Comparison of ENCODE assay signal across 15 cellular contexts in the genomic region with DNA sequence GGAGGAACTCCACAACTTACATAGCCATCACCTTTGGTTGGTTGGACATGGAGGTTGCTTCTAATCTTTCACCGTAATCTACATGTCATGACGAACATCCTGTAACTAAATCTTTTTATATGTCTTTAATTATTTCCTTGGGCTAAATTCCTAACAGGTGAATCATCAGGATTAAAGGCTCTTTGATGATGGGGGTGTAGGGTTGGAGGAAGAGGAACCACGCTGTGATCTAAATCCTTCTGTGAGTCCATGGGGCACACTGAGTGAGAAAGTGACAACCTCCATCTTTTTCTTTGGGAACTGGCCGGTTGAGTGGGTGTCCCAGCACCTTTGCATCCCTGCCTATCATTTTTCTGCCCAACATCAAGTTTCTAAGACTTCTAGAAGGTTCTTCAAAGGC. TPM values are rescaled to one million over a fixed set of nuclear protein-coding genes. Genes with fewer than 3 reads are reported as not detected.
DNase-seq lines count a peak whose midpoint lies in the region; ATAC-seq, FAIRE-seq and TF ChIP-seq lines count a peak whose summit lies in the region.
"Had no signal": no experiment of that assay in that cellular context is flagged by ENCODE, and none has a peak within 500 bp of the region (broad histone marks: within the 10 kb centered on the region; RNA-seq: fewer than 3 reads in every experiment).

No MANE protein-coding gene starts in this region.

- H3K36me3 Mint-ChIP-seq in CD8-positive, alpha-beta memory T cell = no peaks in the 10 kb centered on the region
- H3K36me3 Mint-ChIP-seq: natural killer cell treated with Interleukin-12 subunit alpha and Interleukin-12 subunit beta and Interleukin-15 and Interleukin-18, amount 100 ng/mL, for 72 hours; stimulated activated memory B cell treated with anti-CD40 and anti-IgM and Interleukin-4, amounts not matched to agents 10 μg/mL and 1 μg/mL and 100 μg/mL, for 72 hours had no signal

- ATAC-seq in HG02678 (IDR thresholded peaks at IDR 0.05; ENCODE audit: unreplicated experiment) = no peak
- ATAC-seq: left cardiac atrium; natural killer cell treated with Interleukin-12 subunit alpha and Interleukin-12 subunit beta and Interleukin-15 and Interleukin-18, amount 100 ng/mL, for 72 hours; stimulated activated memory B cell treated with anti-CD40 and anti-IgM and Interleukin-4, amounts not matched to agents 10 μg/mL and 1 μg/mL and 100 μg/mL, for 72 hours had no signal

- CTCF ChIA-PET in CD8-positive, alpha-beta memory T cell (lab: Charles Lee) = no interaction called here

- H3K79me2 ChIP-seq in osteoblast (ENCODE audit: insufficient read depth, low read length) = no peaks in the 10 kb centered on the region

- TF ChIP-seq EP300 in esophagus muscularis mucosa (IDR thresholded peaks at IDR 0.05) = no peak

- peaks cover 25 to 28% of the 10 kb centered on the region in 2 donors for H3K27me3 Mint-ChIP-seq in CD8-positive, alpha-beta memory T cell
- H3K27me3 Mint-ChIP-seq: CD4-positive, alpha-beta T cell; stimulated activated memory B cell treated with anti-CD40 and anti-IgM and Interleukin-4, amounts not matched to agents 10 μg/mL and 1 μg/mL and 100 μg/mL, for 72 hours had no signal

- no peak for TF ChIP-seq CTCF in esophagus muscularis mucosa (IDR thresholded peaks at IDR 0.05)
- no peak for TF ChIP-seq CTCF in osteoblast (IDR thresholded peaks at IDR 0.05; ENCODE audit: extremely low read depth, low read depth, low read length)

- H2AFZ ChIP-seq in osteoblast (ENCODE audit: low read length) = no peak overlapping the region

- H3K27me3 ChIP-seq in esophagus muscularis mucosa (no peaks in the 10 kb centered on the region), osteoblast (ENCODE audit: insufficient read depth, low read length) (no peaks in the 10 kb centered on the region)
- no peaks in the 10 kb centered on the region for H3K27me3 ChIP-seq in CD8-positive, alpha-beta memory T cell (ENCODE audit: insufficient read depth, low read length, poor library complexity, severe bottlenecking)

- POLR2A ChIA-PET in CD8-positive, alpha-beta memory T cell (lab: Charles Lee) = no interaction called here

- DNase-seq in ELR (ENCODE audit: low read depth) (peak; percentile 98), RCC 7860 (ENCODE audit: low spot score) (peak; percentile 88), esophagus muscularis mucosa (ENCODE audit: extremely low spot score) (no peak), osteoblast (ENCODE audit: insufficient read length, low spot score, missing footprints) (no peak), RPMI8226 (no peak), head of caudate nucleus (no peak)
- DNase-seq in CD8-positive, alpha-beta memory T cell = no peak
- DNase-seq: activated T-cell treated with anti-CD3 and anti-CD28 coated beads, Interleukin-2, amount 50 U/mL, for 1 hour; CD4-positive, alpha-beta T cell; left cardiac atrium; stimulated activated CD4-positive, alpha-beta T cell treated with anti-CD3 and anti-CD28 coated beads, Interleukin-15, amount 100 ng/mL, for 24 hours; WERI-Rb-1 had no signal

- WGBS in esophagus muscularis mucosa = 85% methylated on average over 4 of the region's 4 CpGs

- no peaks in the 10 kb centered on the region for H3K9me3 Mint-ChIP-seq in CD8-positive, alpha-beta memory T cell
- H3K9me3 Mint-ChIP-seq: CD4-positive, alpha-beta T cell; natural killer cell treated with Interleukin-12 subunit alpha and Interleukin-12 subunit beta and Interleukin-15 and Interleukin-18, amount 100 ng/mL, for 72 hours; stimulated activated memory B cell treated with anti-CD40 and anti-IgM and Interleukin-4, amounts not matched to agents 10 μg/mL and 1 μg/mL and 100 μg/mL, for 72 hours had no signal

- peaks cover 13 to 55% (median 53%) of the 10 kb centered on the region in 4 donors for H3K4me1 ChIP-seq in esophagus muscularis mucosa
- H3K4me1 ChIP-seq in osteoblast (ENCODE audit: insufficient read depth, low read length) = peaks cover 44% of the 10 kb centered on the region
- peaks cover 7% of the 10 kb centered on the region for H3K4me1 ChIP-seq in CD8-positive, alpha-beta memory T cell (ENCODE audit: insufficient read depth, low read length)

- H3K4me2 ChIP-seq in osteoblast (ENCODE audit: insufficient read depth, low read length) = no peak overlapping the region

- H3K4me3 ChIP-seq in esophagus muscularis mucosa = no peak overlapping the region
- H3K4me3 ChIP-seq in osteoblast (ENCODE audit: insufficient read depth, low read length) = no peak overlapping the region
- H3K4me3 ChIP-seq in CD8-positive, alpha-beta memory T cell (ENCODE audit: low read length) = no peak overlapping the region

- H3K9me3 ChIP-seq in esophagus muscularis mucosa = no peaks in the 10 kb centered on the region
- H3K9me3 ChIP-seq in osteoblast (ENCODE audit: low read depth, low read length) = no peaks in the 10 kb centered on the region
- no peaks in the 10 kb centered on the region for H3K9me3 ChIP-seq in CD8-positive, alpha-beta memory T cell (ENCODE audit: low read length)

- H3K27ac Mint-ChIP-seq in CD8-positive, alpha-beta memory T cell = no peak overlapping the region
- H3K27ac Mint-ChIP-seq: CD4-positive, alpha-beta T cell; natural killer cell treated with Interleukin-12 subunit alpha and Interleukin-12 subunit beta and Interleukin-15 and Interleukin-18, amount 100 ng/mL, for 72 hours; stimulated activated memory B cell treated with anti-CD40 and anti-IgM and Interleukin-4, amounts not matched to agents 10 μg/mL and 1 μg/mL and 100 μg/mL, for 72 hours had no signal

- intact Hi-C loops in esophagus muscularis mucosa (cut with DNase I) = loop anchor here (5.0 kb wide), 1 partner anchor 251 kb away; a partner anchor contains a TSS
- intact Hi-C loops in head of caudate nucleus (cut with DNase I) = no loop called here

- H3K27ac ChIP-seq in esophagus muscularis mucosa (replicated peaks in 1 of 4) (peak overlapping the region in 3 of 4 donors; percentile 17 to 88 (median 34)), osteoblast (ENCODE audit: low read depth, low read length) (peak overlapping the region; percentile 87)
- no peak overlapping the region for H3K27ac ChIP-seq in CD8-positive, alpha-beta memory T cell (ENCODE audit: low read depth, low read length)
- H3K27ac ChIP-seq: WERI-Rb-1 had no signal

- TF ChIP-seq POLR2A in esophagus muscularis mucosa (IDR thresholded peaks at IDR 0.05; ENCODE audit: low read depth) = no peak

- H4K20me1 ChIP-seq in osteoblast (ENCODE audit: insufficient read depth, low read length) = no peaks in the 10 kb centered on the region

- H3K36me3 ChIP-seq in esophagus muscularis mucosa (no peaks in the 10 kb centered on the region), osteoblast (ENCODE audit: insufficient read depth, low read length) (no peaks in the 10 kb centered on the region)
- H3K36me3 ChIP-seq in CD8-positive, alpha-beta memory T cell (ENCODE audit: insufficient read depth, low read length) = no peaks in the 10 kb centered on the region
- H3K36me3 ChIP-seq: WERI-Rb-1 had no signal

- no peak overlapping the region for H3K4me3 Mint-ChIP-seq in CD8-positive, alpha-beta memory T cell
- H3K4me3 Mint-ChIP-seq: CD4-positive, alpha-beta T cell; natural killer cell treated with Interleukin-12 subunit alpha and Interleukin-12 subunit beta and Interleukin-15 and Interleukin-18, amount 100 ng/mL, for 72 hours; stimulated activated memory B cell treated with anti-CD40 and anti-IgM and Interleukin-4, amounts not matched to agents 10 μg/mL and 1 μg/mL and 100 μg/mL, for 72 hours had no signal

- H3K4me1 Mint-ChIP-seq in CD8-positive, alpha-beta memory T cell = peaks cover 9 to 12% (median 11%) of the 10 kb centered on the region in 3 donors

- FAIRE-seq in RCC 7860 (lab: Jason Lieb, UNC) = peak; percentile 78

RNA-seq across cellular contexts. Expression of a gene that starts 31.1 kb away (rescaled TPM):
- total RNA-seq in esophagus muscularis mucosa (1 to 10 TPM in 2 of 4 donors, under 1 TPM in 1, not detected in 1; 0.83 to 3.0 (median 1.8) TPM), osteoblast (0.29 and 1.1 TPM in 2 replicates)
- total RNA-seq in CD8-positive, alpha-beta memory T cell = 1 to 10 TPM in 1 of 2 experiments, under 1 TPM in 1; 0.96 to 1.7 TPM
- polyA plus RNA-seq in CD8-positive, alpha-beta memory T cell = 5.8 TPM

Comparison
In these comparisons a context has a peak if more than half of its experiments do, and no peak if none do; other contexts are left out.
1. DNase-seq: peak in ELR (single experiment) and RCC 7860 (single experiment); none in esophagus muscularis mucosa (single experiment), osteoblast (single experiment), RPMI8226 (single experiment), CD8-positive, alpha-beta memory T cell (0 of 5) and head of caudate nucleus (0 of 42).